8 cellular contexts compared by ENCODE assay signal in the genomic region with DNA sequence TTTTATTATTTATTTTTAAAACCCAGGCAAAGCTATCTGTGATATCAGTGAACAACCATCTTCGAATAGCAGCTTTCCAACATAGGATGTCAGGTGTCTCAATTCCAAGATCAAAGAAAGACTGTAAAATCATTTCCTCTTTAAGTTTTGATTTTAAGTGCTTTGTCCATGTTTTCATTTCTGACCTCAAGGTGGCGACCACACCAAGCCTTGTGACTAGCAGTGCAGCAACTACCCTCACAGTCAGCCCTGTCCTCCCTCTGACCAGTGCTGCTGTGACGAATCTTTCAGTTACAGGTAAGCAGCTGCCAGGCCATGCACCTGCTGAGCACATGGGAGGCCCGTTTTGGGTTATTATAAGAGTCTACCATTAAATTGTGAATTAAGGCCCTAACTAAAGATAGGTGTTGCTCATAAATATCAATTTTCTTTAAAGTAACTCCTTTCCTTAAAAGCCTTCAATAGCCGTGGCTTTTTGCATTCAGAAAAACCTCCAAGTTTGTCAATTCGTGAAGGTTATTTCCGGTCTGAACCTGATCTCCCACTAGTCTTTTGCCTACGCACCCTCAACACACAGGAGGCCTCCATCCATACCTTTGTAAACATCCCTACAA.
DNase-seq lines count a peak whose midpoint lies in the region; ATAC-seq and TF ChIP-seq lines count a peak whose summit lies in the region.

No MANE protein-coding gene starts in this region.

- H4K20me1 ChIP-seq in OCI-LY1 (ENCODE audit: insufficient read depth, low read length): no peaks in the 10 kb centered on the region

- H3K36me3 ChIP-seq in OCI-LY1 (ENCODE audit: insufficient read depth, low read length): peaks cover 83% of the 10 kb centered on the region

- no peaks in the 10 kb centered on the region for H3K9me3 Mint-ChIP-seq in activated T-cell treated with anti-CD3 and anti-CD28 coated beads, Interleukin-2, amount 50 U/mL, for 72 hours

- no peaks in the 10 kb centered on the region for H3K79me2 ChIP-seq in OCI-LY1 (ENCODE audit: insufficient read depth, low read length)

- ATAC-seq in HG03442 (IDR thresholded peaks at IDR 0.05; ENCODE audit: unreplicated experiment): peak; percentile 42
- peak; percentile 68 to 73 for ATAC-seq in activated T-cell treated with anti-CD3 and anti-CD28 coated beads, Interleukin-2, amount 50 U/mL, for 72 hours (replicated peaks in 1 of 2)
- ATAC-seq in HG02884 (IDR thresholded peaks at IDR 0.05; ENCODE audit: unreplicated experiment): no peak
- no peak for ATAC-seq in GM21717 (IDR thresholded peaks at IDR 0.05; ENCODE audit: unreplicated experiment)

- H3K27ac ChIP-seq in OCI-LY1 (ENCODE audit: low read depth, low read length, poor library complexity, severe bottlenecking): no peak overlapping the region

- 0 out of 2 replicates have a peak, but pooled peaks cover 3% of the 10 kb centered on the region for H3F3A ChIP-seq in OCI-LY1 (ENCODE audit: insufficient read depth, low read length)

- H3K4me3 Mint-ChIP-seq in activated T-cell treated with anti-CD3 and anti-CD28 coated beads, Interleukin-2, amount 50 U/mL, for 72 hours: no peak overlapping the region

- H3K36me3 Mint-ChIP-seq in activated T-cell treated with anti-CD3 and anti-CD28 coated beads, Interleukin-2, amount 50 U/mL, for 72 hours (ENCODE audit: insufficient read depth in 2 of 2): peaks cover 3 to 24% of the 10 kb centered on the region in 2 donors

- no peaks in the 10 kb centered on the region for H3K9me3 ChIP-seq in OCI-LY1 (ENCODE audit: low read length)

- H3K27me3 Mint-ChIP-seq in activated T-cell treated with anti-CD3 and anti-CD28 coated beads, Interleukin-2, amount 50 U/mL, for 72 hours (ENCODE audit: low read depth): no peaks in the 10 kb centered on the region

- H3K4me1 ChIP-seq in OCI-LY1 (ENCODE audit: insufficient read depth, low read length, severe bottlenecking): peaks cover 9% of the 10 kb centered on the region

- no peaks in the 10 kb centered on the region for H3K27me3 ChIP-seq in OCI-LY1 (ENCODE audit: insufficient read depth, low read length)

- H3K4me3 ChIP-seq in OCI-LY1 (ENCODE audit: low read depth, low read length, poor library complexity, severe bottlenecking) (no peak overlapping the region), retinal pigment epithelial cell (ENCODE audit: low read length) (no peak overlapping the region)

- POLR2A ChIA-PET in GM10248 (lab: Yijun Ruan, JAX): no interaction called here

- TF ChIP-seq CTCF in GM10248 (IDR thresholded peaks at IDR 0.05; ENCODE audit: control extremely low read depth, extremely low read depth, low read depth, missing control alignments) (peak; percentile 53), OCI-LY1 (IDR thresholded peaks at IDR 0.05; ENCODE audit: low read length) (peak; percentile 79), retinal pigment epithelial cell (conservative IDR thresholded peaks at IDR 0.05; ENCODE audit: low read depth, low read length) (peak; percentile 71)

- H3K9me2 ChIP-seq in OCI-LY1 (ENCODE audit: low read depth, low read length): no peaks in the 10 kb centered on the region

- CTCF ChIA-PET in GM10248 (lab: Yijun Ruan, JAX): interaction anchor here (1.0 to 3.0 kb wide), 21 partner anchors 9 to 156 kb away, joined by 3 to 22 read pairs (median 5); partner anchors contain the start of gene CREG1

- H3K4me2 ChIP-seq in OCI-LY1 (ENCODE audit: low read length): no peak overlapping the region

- H2AFZ ChIP-seq in OCI-LY1 (ENCODE audit: low read length): no peak overlapping the region

- DNase-seq in GM10248 (ENCODE audit: extremely low spot score) (peak; percentile 46), foreskin melanocyte (peak; percentile 12), retinal pigment epithelial cell (ENCODE audit: low read depth) (peak; percentile 15)
- peak; percentile 42 to 55 for DNase-seq in activated T-cell treated with anti-CD3 and anti-CD28 coated beads, Interleukin-2, amount 50 U/mL, for 72 hours

- H3K4me1 Mint-ChIP-seq in activated T-cell treated with anti-CD3 and anti-CD28 coated beads, Interleukin-2, amount 50 U/mL, for 72 hours (ENCODE audit: low read depth): no peaks in the 10 kb centered on the region

- no peak overlapping the region for H3K27ac Mint-ChIP-seq in activated T-cell treated with anti-CD3 and anti-CD28 coated beads, Interleukin-2, amount 50 U/mL, for 72 hours

- no peak overlapping the region for H3K9ac ChIP-seq in OCI-LY1 (ENCODE audit: low read length)

Comparison
In these comparisons a context has a peak if more than half of its experiments do, and no peak if none do; other contexts are left out.
1. ATAC-seq: peak in HG03442 (single experiment) and activated T-cell treated with anti-CD3 and anti-CD28 coated beads, Interleukin-2, amount 50 U/mL, for 72 hours (2 of 2); none in HG02884 (single experiment) and GM21717 (single experiment).
2. Peak in every context shown above with its lines, with median percentiles within 50 percentile points of each other: DNase-seq and CTCF ChIP-seq.